In genomic region chr10:113177936-113178335, GRCh38 we compare ENCODE assay signal across 15 cellular contexts.
"Had no signal": no experiment of that assay in that cellular context is flagged by ENCODE, and none has a peak within 500 bp of the region (broad histone marks: within the 10 kb centered on the region; RNA-seq: fewer than 3 reads in every experiment).

No MANE protein-coding gene starts in this region.

- DNase-seq: activated CD4-positive, alpha-beta T cell treated with anti-CD3 and anti-CD28 coated beads, Interleukin-2, amount 50 U/mL, for 1 hour; activated CD8-positive, alpha-beta memory T cell treated with anti-CD3 and anti-CD28 coated beads for 24 hours; activated gamma-delta T cell treated with Interleukin-2 at 50 U/mL for 16 hours; activated naive CD8-positive, alpha-beta T cell treated with anti-CD3 and anti-CD28 coated beads, Interleukin-2, amount 10 ng/mL, durations not matched to agents 7 days and 5 days; kidney; mesendoderm; pancreas; stimulated activated CD4-positive, alpha-beta T cell treated with anti-CD3 and anti-CD28 coated beads, Interleukin-12 subunit alpha, Interleukin-12 subunit beta, amount 100 ng/mL, for 4 hours; stimulated activated CD4-positive, alpha-beta T cell treated with anti-CD3 and anti-CD28 coated beads, Interleukin-2, amount 100 ng/mL, for 24 hours; stomach; SW 1271 had no signal

- FAIRE-seq: kidney, pancreas had no signal

- H3K27ac ChIP-seq: gastroesophageal sphincter, pancreas, stomach, vagina had no signal

- H3K4me3 ChIP-seq: gastroesophageal sphincter, pancreas, stomach, thoracic aorta, vagina had no signal

- H3K27ac Mint-ChIP-seq: activated naive CD8-positive, alpha-beta T cell treated with anti-CD3 and anti-CD28 coated beads, Interleukin-2, amount 10 ng/mL, durations not matched to agents 7 days and 5 days; dendritic cell treated with granulocyte-macrophage colony-stimulating factor and Interleukin-4, amounts not matched to agents 40 ng/mL and 50 ng/mL, for 4 days had no signal

- ATAC-seq: gastroesophageal sphincter, pancreas had no signal

- H3K9me3 Mint-ChIP-seq: activated naive CD8-positive, alpha-beta T cell treated with anti-CD3 and anti-CD28 coated beads, Interleukin-2, amount 10 ng/mL, durations not matched to agents 7 days and 5 days; dendritic cell treated with granulocyte-macrophage colony-stimulating factor and Interleukin-4, amounts not matched to agents 40 ng/mL and 50 ng/mL, for 4 days had no signal

- H3K4me1 Mint-ChIP-seq: activated naive CD8-positive, alpha-beta T cell treated with anti-CD3 and anti-CD28 coated beads, Interleukin-2, amount 10 ng/mL, durations not matched to agents 7 days and 5 days had no signal

- H3K9me3 ChIP-seq: gastroesophageal sphincter, pancreas, stomach, thoracic aorta, vagina had no signal

- H3K4me3 Mint-ChIP-seq: activated naive CD8-positive, alpha-beta T cell treated with anti-CD3 and anti-CD28 coated beads, Interleukin-2, amount 10 ng/mL, durations not matched to agents 7 days and 5 days; dendritic cell treated with granulocyte-macrophage colony-stimulating factor and Interleukin-4, amounts not matched to agents 40 ng/mL and 50 ng/mL, for 4 days had no signal

- H3K27me3 ChIP-seq: gastroesophageal sphincter, pancreas, stomach, vagina had no signal

- H3K36me3 Mint-ChIP-seq: activated naive CD8-positive, alpha-beta T cell treated with anti-CD3 and anti-CD28 coated beads, Interleukin-2, amount 10 ng/mL, durations not matched to agents 7 days and 5 days had no signal

- H3K4me1 ChIP-seq: pancreas, vagina had no signal

- H3K36me3 ChIP-seq: gastroesophageal sphincter, pancreas, stomach, thoracic aorta, vagina had no signal
